Comparison of ENCODE assay signal across 8 cellular contexts in the genomic region with DNA sequence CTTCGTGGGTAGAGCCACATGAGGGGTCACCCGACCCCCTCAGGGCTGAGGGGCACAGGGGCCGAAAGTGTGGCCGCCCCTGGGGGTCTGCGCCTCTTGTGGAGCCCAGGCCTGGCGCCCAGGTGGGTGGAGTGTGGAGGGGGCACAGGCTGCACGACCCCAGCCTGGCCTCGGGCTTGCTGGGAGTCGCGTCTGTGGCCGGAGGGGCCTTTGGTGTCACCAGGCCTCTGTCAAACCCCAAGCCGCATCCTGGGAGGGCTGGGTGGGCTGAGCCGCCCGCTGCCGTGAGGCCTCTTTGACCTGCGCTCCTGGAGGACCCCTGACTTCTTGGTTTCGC.
DNase-seq lines count a peak whose midpoint lies in the region; ATAC-seq and TF ChIP-seq lines count a peak whose summit lies in the region.

No MANE protein-coding gene starts in this region.

- TF ChIP-seq CTCF in upper lobe of left lung (IDR thresholded peaks at IDR 0.05) (no peak), WERI-Rb-1 (IDR thresholded peaks at IDR 0.05; ENCODE audit: low read depth, low read length) (no peak)

- H3K4me1 ChIP-seq in duodenal mucosa (ENCODE audit: control insufficient read depth in 1 of 2, insufficient read depth in 2 of 2, low read length in 2 of 2) (peaks cover 57 to 60% of the 10 kb centered on the region in 2 donors), mononuclear cell (ENCODE audit: insufficient read depth, low read length) (peaks cover 11% of the 10 kb centered on the region), upper lobe of left lung (peaks cover 15 to 73% (median 54%) of the 10 kb centered on the region in 4 donors)

- no peak for TF ChIP-seq POLR2A in upper lobe of left lung (IDR thresholded peaks at IDR 0.05)

- H3K4me3 Mint-ChIP-seq in activated naive CD4-positive, alpha-beta T cell treated with anti-CD3 and anti-CD28 coated beads, Interleukin-2, amount 10 ng/mL, durations not matched to agents 7 days and 5 days, result no peak overlapping the region

- no peaks in the 10 kb centered on the region for H3K36me3 Mint-ChIP-seq in activated naive CD4-positive, alpha-beta T cell treated with anti-CD3 and anti-CD28 coated beads, Interleukin-2, amount 10 ng/mL, durations not matched to agents 7 days and 5 days

- H3K27me3 ChIP-seq in duodenal mucosa (ENCODE audit: control insufficient read depth in 1 of 2, insufficient read depth in 2 of 2, low read length in 2 of 2) (no peaks in the 10 kb centered on the region), mononuclear cell (ENCODE audit: insufficient read depth, low read length) (no peaks in the 10 kb centered on the region), upper lobe of left lung (no peaks in the 10 kb centered on the region), WERI-Rb-1 (ENCODE audit: insufficient read depth, low read depth, severe bottlenecking) (no peaks in the 10 kb centered on the region)

- no peak for TF ChIP-seq EP300 in upper lobe of left lung (IDR thresholded peaks at IDR 0.05)

- H3K27ac Mint-ChIP-seq in activated naive CD4-positive, alpha-beta T cell treated with anti-CD3 and anti-CD28 coated beads, Interleukin-2, amount 10 ng/mL, durations not matched to agents 7 days and 5 days, result peak overlapping the region; percentile 87

- peak overlapping the region; percentile 66 to 69 for H3K9ac ChIP-seq in duodenal mucosa (ENCODE audit: low read depth in 1 of 2, low read length in 2 of 2)

- H3K9me3 Mint-ChIP-seq in activated naive CD4-positive, alpha-beta T cell treated with anti-CD3 and anti-CD28 coated beads, Interleukin-2, amount 10 ng/mL, durations not matched to agents 7 days and 5 days, result no peaks in the 10 kb centered on the region

- H3K9me3 ChIP-seq in duodenal mucosa (ENCODE audit: control insufficient read depth in 1 of 2, low read length in 2 of 2) (no peaks in the 10 kb centered on the region), mononuclear cell (ENCODE audit: low read depth, low read length) (no peaks in the 10 kb centered on the region), upper lobe of left lung (no peaks in the 10 kb centered on the region), WERI-Rb-1 (ENCODE audit: severe bottlenecking) (no peaks in the 10 kb centered on the region)

- no peak for DNase-seq in activated naive CD4-positive, alpha-beta T cell treated with anti-CD3 and anti-CD28 coated beads, Interleukin-2, amount 10 ng/mL, durations not matched to agents 7 days and 5 days
- no peak for DNase-seq in activated naive CD4-positive, alpha-beta T cell treated with anti-CD3 and anti-CD28 coated beads, Interleukin-2, amount 50 U/mL, for 16 hours
- DNase-seq in upper lobe of left lung (no peak), NCI-H1694 treated with DMSO at 0.1 percent for 48 hours (lab: John Stamatoyannopoulos, UW) (no peak), WERI-Rb-1 (no peak)

- peaks cover 22% of the 10 kb centered on the region for H3K4me1 Mint-ChIP-seq in activated naive CD4-positive, alpha-beta T cell treated with anti-CD3 and anti-CD28 coated beads, Interleukin-2, amount 10 ng/mL, durations not matched to agents 7 days and 5 days

- H3K27ac ChIP-seq in duodenal mucosa (ENCODE audit: low read depth, low read length) (peak overlapping the region; percentile 75), upper lobe of left lung (peak overlapping the region; percentile 81 to 96 (median 90)), WERI-Rb-1 (no peak overlapping the region)

- H3K4me3 ChIP-seq in duodenal mucosa (ENCODE audit: low read depth in 1 of 2, low read length in 2 of 2) (peak overlapping the region; percentile 52 to 71), mononuclear cell (ENCODE audit: low read length) (peak overlapping the region; percentile 26), upper lobe of left lung (peak overlapping the region in 3 of 4 donors; percentile 29 to 43 (median 36)), WERI-Rb-1 (ENCODE audit: low read depth, low read length) (no peak overlapping the region)

- H3K27me3 Mint-ChIP-seq in activated naive CD4-positive, alpha-beta T cell treated with anti-CD3 and anti-CD28 coated beads, Interleukin-2, amount 10 ng/mL, durations not matched to agents 7 days and 5 days, result peaks cover 42% of the 10 kb centered on the region

- H3K36me3 ChIP-seq in duodenal mucosa (ENCODE audit: control insufficient read depth in 1 of 2, insufficient read depth in 2 of 2, low read length in 2 of 2) (peaks cover 0 to 4% of the 10 kb centered on the region in 2 donors), upper lobe of left lung (no peaks in the 10 kb centered on the region), WERI-Rb-1 (no peaks in the 10 kb centered on the region)

- CTCF ChIA-PET in activated naive CD4-positive, alpha-beta T cell treated with anti-CD3 and anti-CD28 coated beads, Interleukin-2, amount 10 ng/mL, durations not matched to agents 7 days and 5 days (lab: Charles Lee), result interaction anchor here (1.1 to 1.2 kb wide), 2 partner anchors 40 to 248 kb away, joined by 5 to 8 read pairs; no protein-coding TSS in a partner anchor

- ATAC-seq in upper lobe of left lung (ENCODE audit: low FRiP score in 2 of 2) (no peak), HG03460 (IDR thresholded peaks at IDR 0.05; ENCODE audit: unreplicated experiment) (no peak)

- WGBS in upper lobe of left lung, 2 donors, result 78 to 83% methylated on average over 6 to 12 of the region's 17 CpGs
